1 cellular context compared by ENCODE assay signal in the genomic region with DNA sequence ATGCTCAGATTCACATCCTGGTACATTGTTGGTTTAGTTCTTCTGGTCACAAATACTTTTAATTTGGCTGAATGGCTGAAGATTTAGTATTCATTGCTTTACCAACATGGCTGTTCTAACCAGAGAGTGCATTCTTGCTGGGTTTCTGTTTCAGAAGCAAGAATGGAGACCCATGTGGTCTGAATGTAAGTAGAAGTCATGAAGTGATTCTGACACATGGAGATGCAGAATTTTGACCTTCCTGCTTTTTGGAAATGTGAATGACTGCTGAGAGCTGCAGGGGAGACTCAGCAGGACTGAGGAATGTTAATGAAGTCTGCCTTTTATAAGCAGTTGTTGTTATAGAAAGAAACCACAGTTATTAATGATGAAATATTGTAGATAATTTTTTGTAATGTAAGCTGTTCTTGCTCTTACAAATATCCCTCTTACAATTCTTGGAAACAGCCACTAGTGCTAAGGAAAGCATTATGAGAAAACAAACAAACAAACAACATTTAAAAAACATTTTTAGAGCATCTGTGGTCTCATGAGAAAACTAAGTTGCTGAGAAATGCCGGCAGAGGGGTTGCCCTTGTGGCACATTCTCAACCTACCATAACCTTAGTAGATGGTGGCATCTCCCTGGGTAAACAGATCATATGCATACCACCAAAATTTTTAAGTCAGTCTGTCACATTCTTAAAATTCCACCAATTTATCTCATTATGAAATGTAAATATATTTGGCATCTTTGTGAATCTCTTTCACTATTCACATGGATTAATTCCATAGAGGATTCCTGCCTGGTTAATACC.
TF ChIP-seq lines count a peak whose summit lies in the region.

No MANE protein-coding gene starts in this region.

TF ChIP-seq in IMR-90, 13 proteins besides CTCF, POLR2A, EP300 and RAD21:
- TF ChIP-seq NFE2L2 (IDR thresholded peaks at IDR 0.05; ENCODE audit: low read depth, low read length) (no peak), RCOR1 (IDR thresholded peaks at IDR 0.05; ENCODE audit: insufficient replicate concordance, low read length) (no peak), CEBPB (IDR thresholded peaks at IDR 0.05; ENCODE audit: low read depth, low read length) (no peak)
- TF ChIP-seq, protein P1, sequence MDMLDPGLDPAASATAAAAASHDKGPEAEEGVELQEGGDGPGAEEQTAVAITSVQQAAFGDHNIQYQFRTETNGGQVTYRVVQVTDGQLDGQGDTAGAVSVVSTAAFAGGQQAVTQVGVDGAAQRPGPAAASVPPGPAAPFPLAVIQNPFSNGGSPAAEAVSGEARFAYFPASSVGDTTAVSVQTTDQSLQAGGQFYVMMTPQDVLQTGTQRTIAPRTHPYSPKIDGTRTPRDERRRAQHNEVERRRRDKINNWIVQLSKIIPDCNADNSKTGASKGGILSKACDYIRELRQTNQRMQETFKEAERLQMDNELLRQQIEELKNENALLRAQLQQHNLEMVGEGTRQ (IDR thresholded peaks at IDR 0.05; ENCODE audit: low read depth, low read length), result no peak
